7 cellular contexts compared by ENCODE assay signal in the genomic region with DNA sequence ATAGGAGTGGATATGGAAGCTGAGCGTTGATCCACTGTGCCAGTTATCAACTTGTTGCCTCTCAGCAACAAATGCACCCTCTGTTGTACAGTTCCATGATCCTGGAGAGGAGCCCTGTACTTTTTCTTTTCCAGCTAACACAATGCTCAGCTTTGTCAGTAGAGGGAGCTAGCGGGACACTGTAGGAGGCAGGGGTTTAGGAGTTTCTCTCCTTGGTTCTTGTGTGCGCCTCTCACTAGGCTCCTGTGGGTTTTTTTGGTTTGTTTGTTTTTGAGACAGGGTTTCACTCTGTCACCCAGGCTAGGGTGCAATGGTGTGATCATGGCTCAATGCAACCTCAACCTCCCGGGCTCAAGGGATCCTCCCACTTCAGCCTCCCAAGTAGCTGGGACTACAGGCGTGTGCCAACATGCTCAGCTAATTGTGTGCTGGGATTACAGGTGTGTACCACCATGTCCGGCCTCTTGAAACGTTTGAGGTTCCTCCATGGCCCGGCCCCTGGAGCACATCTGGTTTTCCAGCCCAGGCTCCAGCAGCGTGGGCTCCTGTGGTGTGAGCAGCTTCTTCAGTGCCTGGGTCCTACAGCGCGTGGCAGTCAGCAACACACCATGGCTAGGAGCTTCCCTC. TPM values are rescaled to one million over a fixed set of nuclear protein-coding genes. Genes with fewer than 3 reads are reported as not detected.
DNase-seq lines count a peak whose midpoint lies in the region; ATAC-seq, FAIRE-seq and TF ChIP-seq lines count a peak whose summit lies in the region.

No MANE protein-coding gene starts in this region.

- no peak overlapping the region for H3K9ac ChIP-seq in liver (ENCODE audit: low read depth in 1 of 2, low read length in 2 of 2)

- DNase-seq in ELR (ENCODE audit: low read depth) = peak; percentile 80
- peak; percentile 76 for DNase-seq in H54 (ENCODE audit: insufficient read length, low spot score)
- DNase-seq in NCI-H1092 treated with DMSO at 0.1 percent for 48 hours (lab: John Stamatoyannopoulos, UW) = peak; percentile 60
- peak; percentile 46 for DNase-seq in T1000 (lab: John Stamatoyannopoulos, UW)
- DNase-seq in choroid plexus epithelial cell (ENCODE audit: low read depth) = peak; percentile 87

- ATAC-seq in stimulated activated memory B cell treated with anti-CD40 and anti-IgM and Interleukin-4, amounts not matched to agents 10 μg/mL and 1 μg/mL and 100 μg/mL, for 72 hours = peak; percentile 66

- peaks cover 9% of the 10 kb centered on the region for H3K27me3 Mint-ChIP-seq in stimulated activated memory B cell treated with anti-CD40 and anti-IgM and Interleukin-4, amounts not matched to agents 10 μg/mL and 1 μg/mL and 100 μg/mL, for 72 hours

- H3K9me3 Mint-ChIP-seq in stimulated activated memory B cell treated with anti-CD40 and anti-IgM and Interleukin-4, amounts not matched to agents 10 μg/mL and 1 μg/mL and 100 μg/mL, for 72 hours = no peaks in the 10 kb centered on the region

- H3K27ac Mint-ChIP-seq in stimulated activated memory B cell treated with anti-CD40 and anti-IgM and Interleukin-4, amounts not matched to agents 10 μg/mL and 1 μg/mL and 100 μg/mL, for 72 hours = no peak overlapping the region

- TF ChIP-seq RAD21 in liver (IDR thresholded peaks at IDR 0.05) = peak; percentile 95 to 96

- no peak overlapping the region for H3K4me3 Mint-ChIP-seq in stimulated activated memory B cell treated with anti-CD40 and anti-IgM and Interleukin-4, amounts not matched to agents 10 μg/mL and 1 μg/mL and 100 μg/mL, for 72 hours

- H3K36me3 Mint-ChIP-seq in stimulated activated memory B cell treated with anti-CD40 and anti-IgM and Interleukin-4, amounts not matched to agents 10 μg/mL and 1 μg/mL and 100 μg/mL, for 72 hours = no peaks in the 10 kb centered on the region

- no peaks in the 10 kb centered on the region for H3K9me3 ChIP-seq in liver (ENCODE audit: control insufficient read depth in 4 of 4, low read length in 3 of 4)

- FAIRE-seq in H54 (lab: Jason Lieb, UNC) = peak; percentile 50

- H3K4me3 ChIP-seq in choroid plexus epithelial cell (ENCODE audit: low read depth, low read length) = no peak overlapping the region
- H3K4me3 ChIP-seq in liver (ENCODE audit: low read depth in 1 of 3, low read length in 3 of 3) = no peak overlapping the region

- no peak overlapping the region for H3K27ac ChIP-seq in liver (ENCODE audit: low read depth in 1 of 2, low read length in 2 of 2)

- no peaks in the 10 kb centered on the region for H3K4me1 Mint-ChIP-seq in stimulated activated memory B cell treated with anti-CD40 and anti-IgM and Interleukin-4, amounts not matched to agents 10 μg/mL and 1 μg/mL and 100 μg/mL, for 72 hours

- TF ChIP-seq POLR2A in H54 (IDR thresholded peaks at IDR 0.05; ENCODE audit: low read depth, low read length) = no peak

- no peaks in the 10 kb centered on the region for H3K27me3 ChIP-seq in liver (ENCODE audit: control insufficient read depth in 4 of 4, insufficient read depth in 4 of 4, low read length in 3 of 4)

- TF ChIP-seq CTCF in choroid plexus epithelial cell (conservative IDR thresholded peaks at IDR 0.05; ENCODE audit: low read depth, low read length) (peak; percentile 95), liver (IDR thresholded peaks at IDR 0.05; ENCODE audit: low read depth, low read length, missing input control) (peak; percentile 88)

- WGBS in liver = 45% methylated on average over 11 of the region's 11 CpGs

- H3K36me3 ChIP-seq in liver (ENCODE audit: control insufficient read depth in 4 of 4, insufficient read depth in 3 of 4, low read depth in 1 of 4, low read length in 3 of 4) = no peaks in the 10 kb centered on the region

- peaks cover 0 to 3% (median 0%) of the 10 kb centered on the region in 4 donors for H3K4me1 ChIP-seq in liver (ENCODE audit: control insufficient read depth in 4 of 4, insufficient read depth in 4 of 4, low read length in 3 of 4)

TF ChIP-seq in liver, 16 proteins besides CTCF, POLR2A, EP300 and RAD21:
- TF ChIP-seq HNF4A (conservative IDR thresholded peaks at IDR 0.05) (peak in 1 of 2 donors; percentile 21), JUND (IDR thresholded peaks at IDR 0.05) (no peak)

RNA-seq across cellular contexts. Expression of gene MARVELD1, which starts 12.0 kb away (rescaled TPM):
- 1 to 10 TPM; 2.3 to 3.3 TPM for total RNA-seq in liver
- 1 to 10 TPM in 1 of 2 donors, under 1 TPM in 1; 0.72 to 3.3 TPM for polyA plus RNA-seq in liver

RNA-seq across cellular contexts. Expression of gene AVPI1, which starts 14.5 kb away (rescaled TPM):
- 1 to 10 TPM; 6.6 to 7.8 TPM for total RNA-seq in liver
- 10 to 100 TPM; 16.0 to 22.1 TPM for polyA plus RNA-seq in liver

RNA-seq across cellular contexts. Expression of gene ZFYVE27, which starts 35.4 kb away (rescaled TPM):
- total RNA-seq in liver = 10 to 100 TPM; 14.6 to 25.9 TPM
- 10 to 100 TPM; 10.2 to 11.6 TPM for polyA plus RNA-seq in liver
